In genomic region chr6:44052419-44053011, GRCh38 we compare ENCODE assay signal across 1 cellular context.
A peak's percentile ranks its signal among the peaks of the same experiment; 100 is the strongest.
TF ChIP-seq lines count a peak whose summit lies in the region.

No MANE protein-coding gene starts in this region.

TF ChIP-seq in K562, 482 proteins besides CTCF, POLR2A, EP300 and RAD21 (continued from another document and continues in another):
- TF ChIP-seq DEAF1 (CRISPR knock-in tag; IDR thresholded peaks at IDR 0.05), result 0 out of 2 replicates have a peak, but pooled peaks have one; percentile 21
- no peak; the same call in 1 of the 2 replicates for TF ChIP-seq ZFP91 (CRISPR knock-in tag; IDR thresholded peaks at IDR 0.05)
- TF ChIP-seq ZKSCAN8 (CRISPR knock-in tag; IDR thresholded peaks at IDR 0.05), result no peak
- TF ChIP-seq BACH1 (tag; IDR thresholded peaks at IDR 0.05), result no peak
- TF ChIP-seq ZNF143 (CRISPR knock-in tag; IDR thresholded peaks at IDR 0.05), result peak; percentile 86
- no peak for TF ChIP-seq IFI16 (CRISPR knock-in tag; IDR thresholded peaks at IDR 0.05)
- TF ChIP-seq MGA (IDR thresholded peaks at IDR 0.05), result no peak
- TF ChIP-seq RCOR1 (IDR thresholded peaks at IDR 0.05; ENCODE audit: borderline replicate concordance in 1 of 2, low read depth in 2 of 2, low read length in 2 of 2), result 0 out of 4 replicates have a peak, but pooled peaks of 1 of the 2 experiments have one; percentile 22
- no peak; the same call in 1 of the 2 replicates for TF ChIP-seq PKNOX1 (IDR thresholded peaks at IDR 0.05)
- TF ChIP-seq ATF7 (IDR thresholded peaks at IDR 0.05), result peak; percentile 33; the same call in 1 of the 2 replicates
- no peak for TF ChIP-seq ZBTB26 (CRISPR knock-in tag; IDR thresholded peaks at IDR 0.05)
- TF ChIP-seq ATF3 (IDR thresholded peaks at IDR 0.05), result peak; percentile 50
- no peak for TF ChIP-seq ATF3 (CRISPR knock-in tag; conservative IDR thresholded peaks at IDR 0.05)
- no peak for TF ChIP-seq SMC3 (conservative IDR thresholded peaks at IDR 0.05; ENCODE audit: insufficient read depth, low read depth, low read length)
- TF ChIP-seq POLR3G (IDR thresholded peaks at IDR 0.05; ENCODE audit: extremely low read depth, insufficient read length, insufficient replicate concordance), result no peak
- 0 out of 2 replicates have a peak, but pooled peaks have one; percentile 26 for TF ChIP-seq LARP7 (IDR thresholded peaks at IDR 0.05)
- no peak for TF ChIP-seq E4F1 (CRISPR knock-in tag; IDR thresholded peaks at IDR 0.05; ENCODE audit: borderline replicate concordance)
- no peak for TF ChIP-seq MYBL2 (IDR thresholded peaks at IDR 0.05; ENCODE audit: low read depth)
- no peak for TF ChIP-seq MYBL2 (CRISPR knock-in tag; IDR thresholded peaks at IDR 0.05; ENCODE audit: borderline replicate concordance)
- no peak for TF ChIP-seq CHD1 (IDR thresholded peaks at IDR 0.05; ENCODE audit: low read length)
- no peak for TF ChIP-seq NR1H2 (CRISPR knock-in tag; IDR thresholded peaks at IDR 0.05)
- TF ChIP-seq LCOR (CRISPR knock-in tag; IDR thresholded peaks at IDR 0.05), result peak; percentile 97
- TF ChIP-seq BRF1 (IDR thresholded peaks at IDR 0.05; ENCODE audit: borderline replicate concordance, extremely low read depth, insufficient read length), result no peak
- TF ChIP-seq TBP (optimal IDR thresholded peaks at IDR 0.05; ENCODE audit: low read depth, low read length), result peak; percentile 10
- TF ChIP-seq ZBTB34 (CRISPR knock-in tag; IDR thresholded peaks at IDR 0.05), result no peak
- TF ChIP-seq ZBTB17 (CRISPR knock-in tag; IDR thresholded peaks at IDR 0.05), result no peak
- TF ChIP-seq ZNF551 (CRISPR knock-in tag; IDR thresholded peaks at IDR 0.05), result no peak
- TF ChIP-seq POLR2B (IDR thresholded peaks at IDR 0.05; ENCODE audit: low read depth, partially characterized antibody), result no peak
- TF ChIP-seq MBD2 (IDR thresholded peaks at IDR 0.05; ENCODE audit: borderline replicate concordance, low read depth), result peak; percentile 59; the same call in 1 of the 2 replicates
- no peak for TF ChIP-seq ZNF197 (CRISPR knock-in tag; IDR thresholded peaks at IDR 0.05; ENCODE audit: low read depth)
- TF ChIP-seq MYC (IDR thresholded peaks at IDR 0.05; ENCODE audit: low read depth, low read length), result no peak
- no peak for TF ChIP-seq MYC (CRISPR knock-in tag; IDR thresholded peaks at IDR 0.05; ENCODE audit: borderline replicate concordance, low read depth)
- TF ChIP-seq TEAD1 (CRISPR knock-in tag; IDR thresholded peaks at IDR 0.05), result 0 out of 4 replicates have a peak, but pooled peaks of 1 of the 2 experiments have one; percentile 54
- no peak for TF ChIP-seq ZNF707 (CRISPR knock-in tag; conservative IDR thresholded peaks at IDR 0.05)
- no peak for TF ChIP-seq ZNF830 (CRISPR knock-in tag; IDR thresholded peaks at IDR 0.05)
